1 cellular context compared by ENCODE assay signal in genomic region chr16:11736903-11737302, GRCh38.
TF ChIP-seq lines count a peak whose summit lies in the region.

No MANE protein-coding gene starts in this region.

TF ChIP-seq in IMR-90, 13 proteins besides CTCF, POLR2A, EP300 and RAD21:
- TF ChIP-seq CHD1 (IDR thresholded peaks at IDR 0.05; ENCODE audit: low read depth, low read length) (no peak), MXI1 (IDR thresholded peaks at IDR 0.05; ENCODE audit: borderline replicate concordance, low read depth, low read length) (no peak), BHLHE40 (IDR thresholded peaks at IDR 0.05; ENCODE audit: low read depth, low read length) (no peak), MAFK (IDR thresholded peaks at IDR 0.05; ENCODE audit: low read depth, low read length) (no peak), ELK1 (IDR thresholded peaks at IDR 0.05; ENCODE audit: borderline replicate concordance, low read depth, low read length) (no peak), RCOR1 (IDR thresholded peaks at IDR 0.05; ENCODE audit: insufficient replicate concordance, low read length) (no peak)
- TF ChIP-seq, protein P1, sequence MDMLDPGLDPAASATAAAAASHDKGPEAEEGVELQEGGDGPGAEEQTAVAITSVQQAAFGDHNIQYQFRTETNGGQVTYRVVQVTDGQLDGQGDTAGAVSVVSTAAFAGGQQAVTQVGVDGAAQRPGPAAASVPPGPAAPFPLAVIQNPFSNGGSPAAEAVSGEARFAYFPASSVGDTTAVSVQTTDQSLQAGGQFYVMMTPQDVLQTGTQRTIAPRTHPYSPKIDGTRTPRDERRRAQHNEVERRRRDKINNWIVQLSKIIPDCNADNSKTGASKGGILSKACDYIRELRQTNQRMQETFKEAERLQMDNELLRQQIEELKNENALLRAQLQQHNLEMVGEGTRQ (IDR thresholded peaks at IDR 0.05; ENCODE audit: low read depth, low read length): no peak
